In genomic region chr2:160214461-160215055, GRCh38 we compare ENCODE assay signal across 1 cellular context.
TF ChIP-seq lines count a peak whose summit lies in the region.

No MANE protein-coding gene starts in this region.

TF ChIP-seq in SK-N-SH, 30 proteins besides CTCF, POLR2A, EP300 and RAD21 (continued from another document):
- TF ChIP-seq PBX3 (IDR thresholded peaks at IDR 0.05) (peak; percentile 84), MAX (IDR thresholded peaks at IDR 0.05; ENCODE audit: low read depth) (peak; percentile 61; the same call in 1 of the 2 replicates), ZBTB33 (IDR thresholded peaks at IDR 0.05; ENCODE audit: borderline replicate concordance, low read depth) (no peak), JUND (IDR thresholded peaks at IDR 0.05) (peak; percentile 76; the same call in 1 of the 2 replicates), CHD2 (IDR thresholded peaks at IDR 0.05; ENCODE audit: low read length, partially characterized antibody) (no peak), USF2 (IDR thresholded peaks at IDR 0.05; ENCODE audit: borderline replicate concordance, low read depth, low read length) (no peak)
TF ChIP-seq in SK-N-SH: peak in this region for 7.
